1 cellular context compared by ENCODE assay signal in genomic region chr20:57589728-57590484, GRCh38.
A peak's percentile ranks its signal among the peaks of the same experiment; 100 is the strongest.
TF ChIP-seq lines count a peak whose summit lies in the region.

No MANE protein-coding gene starts in this region.

TF ChIP-seq in HepG2, 621 proteins besides CTCF, POLR2A, EP300 and RAD21 (continued from another document and continues in another):
- TF ChIP-seq HMGXB3 (CRISPR knock-in tag; IDR thresholded peaks at IDR 0.05; ENCODE audit: borderline replicate concordance), result peak; percentile 42; the same call in 1 of the 2 replicates
- TF ChIP-seq IRF2 (CRISPR knock-in tag; IDR thresholded peaks at IDR 0.05), result peak; percentile 73; the same call in 1 of the 2 replicates
- TF ChIP-seq CHD4 (IDR thresholded peaks at IDR 0.05; ENCODE audit: borderline replicate concordance, low read length), result peak; percentile 49; the same call in 1 of the 2 replicates
- TF ChIP-seq ZNF569 (CRISPR knock-in tag; IDR thresholded peaks at IDR 0.05; ENCODE audit: borderline replicate concordance), result 0 out of 2 replicates have a peak, but pooled peaks have one; percentile 66
- TF ChIP-seq ZNF263 (CRISPR knock-in tag; IDR thresholded peaks at IDR 0.05), result no peak
- TF ChIP-seq SALL1 (CRISPR knock-in tag; IDR thresholded peaks at IDR 0.05), result peak; percentile 99
- peak; percentile 57 for TF ChIP-seq ZEB1 (IDR thresholded peaks at IDR 0.05; ENCODE audit: insufficient replicate concordance, low read depth)
- TF ChIP-seq TFAP4 (IDR thresholded peaks at IDR 0.05; ENCODE audit: borderline replicate concordance, low read depth), result peak; percentile 74; the same call in 1 of the 2 replicates
- no peak for TF ChIP-seq NPAS2 (CRISPR knock-in tag; IDR thresholded peaks at IDR 0.05; ENCODE audit: borderline replicate concordance)
- TF ChIP-seq DZIP1 (CRISPR knock-in tag; IDR thresholded peaks at IDR 0.05), result 0 out of 2 replicates have a peak, but pooled peaks have one; percentile 60
- peak; percentile 69; the same call in 1 of the 2 replicates for TF ChIP-seq ZNF816 (CRISPR knock-in tag; IDR thresholded peaks at IDR 0.05; ENCODE audit: borderline replicate concordance)
- TF ChIP-seq ZNF652 (CRISPR knock-in tag; IDR thresholded peaks at IDR 0.05; ENCODE audit: borderline replicate concordance, low read depth), result no peak
- no peak for TF ChIP-seq RBAK (CRISPR knock-in tag; IDR thresholded peaks at IDR 0.05)
- 0 out of 2 replicates have a peak, but pooled peaks have one; percentile 18 for TF ChIP-seq PCBP1 (IDR thresholded peaks at IDR 0.05; ENCODE audit: borderline replicate concordance, low read depth, low read length)
- TF ChIP-seq AHDC1 (CRISPR knock-in tag; IDR thresholded peaks at IDR 0.05; ENCODE audit: borderline replicate concordance), result peak; percentile 57; the same call in 1 of the 2 replicates
- no peak for TF ChIP-seq PBX2 (CRISPR knock-in tag; IDR thresholded peaks at IDR 0.05)
- TF ChIP-seq TEAD3 (CRISPR knock-in tag; optimal IDR thresholded peaks at IDR 0.05; ENCODE audit: borderline replicate concordance), result peak; percentile 92
- peak; percentile 62; the same call in 1 of the 2 replicates for TF ChIP-seq ZNF792 (CRISPR knock-in tag; IDR thresholded peaks at IDR 0.05)
- peak; percentile 48; the same call in 1 of the 2 replicates for TF ChIP-seq SMAD1 (CRISPR knock-in tag; IDR thresholded peaks at IDR 0.05; ENCODE audit: borderline replicate concordance, low read depth)
- peak; percentile 67; the same call in 1 of the 2 replicates for TF ChIP-seq FOXK1 (CRISPR knock-in tag; IDR thresholded peaks at IDR 0.05; ENCODE audit: borderline replicate concordance, low read depth)
- no peak for TF ChIP-seq HNRNPUL1 (IDR thresholded peaks at IDR 0.05; ENCODE audit: low read depth, low read length)
- TF ChIP-seq ZNF691 (CRISPR knock-in tag; IDR thresholded peaks at IDR 0.05; ENCODE audit: borderline replicate concordance, low read depth), result peak; percentile 43; the same call in 1 of the 2 replicates
- TF ChIP-seq SPEN (CRISPR knock-in tag; IDR thresholded peaks at IDR 0.05; ENCODE audit: low read depth), result peak; percentile 89
- no peak; the same call in 1 of the 2 replicates for TF ChIP-seq NFE2L1 (CRISPR knock-in tag; IDR thresholded peaks at IDR 0.05; ENCODE audit: borderline replicate concordance)
- peak; percentile 99 for TF ChIP-seq HNF1B (CRISPR knock-in tag; IDR thresholded peaks at IDR 0.05)
- TF ChIP-seq ZNF879 (CRISPR knock-in tag; IDR thresholded peaks at IDR 0.05), result no peak; the same call in 1 of the 2 replicates
- TF ChIP-seq ZNF841 (CRISPR knock-in tag; IDR thresholded peaks at IDR 0.05; ENCODE audit: borderline replicate concordance), result no peak
- 0 out of 2 replicates have a peak, but pooled peaks have one; percentile 35 for TF ChIP-seq WIZ (CRISPR knock-in tag; IDR thresholded peaks at IDR 0.05)
- no peak for TF ChIP-seq KAT2B (IDR thresholded peaks at IDR 0.05; ENCODE audit: borderline replicate concordance, low read depth, low read length)
- no peak for TF ChIP-seq POGK (CRISPR knock-in tag; conservative IDR thresholded peaks at IDR 0.05)
- peak; percentile 64; the same call in 1 of the 2 replicates for TF ChIP-seq ZSCAN21 (CRISPR knock-in tag; IDR thresholded peaks at IDR 0.05; ENCODE audit: borderline replicate concordance)
- TF ChIP-seq SOX6 (IDR thresholded peaks at IDR 0.05), result no peak
- TF ChIP-seq SOX6 (CRISPR knock-in tag; IDR thresholded peaks at IDR 0.05), result peak; percentile 71
- TF ChIP-seq ZBTB10 (CRISPR knock-in tag; IDR thresholded peaks at IDR 0.05; ENCODE audit: borderline replicate concordance), result no peak
